1 cellular context compared by ENCODE assay signal in the genomic region with DNA sequence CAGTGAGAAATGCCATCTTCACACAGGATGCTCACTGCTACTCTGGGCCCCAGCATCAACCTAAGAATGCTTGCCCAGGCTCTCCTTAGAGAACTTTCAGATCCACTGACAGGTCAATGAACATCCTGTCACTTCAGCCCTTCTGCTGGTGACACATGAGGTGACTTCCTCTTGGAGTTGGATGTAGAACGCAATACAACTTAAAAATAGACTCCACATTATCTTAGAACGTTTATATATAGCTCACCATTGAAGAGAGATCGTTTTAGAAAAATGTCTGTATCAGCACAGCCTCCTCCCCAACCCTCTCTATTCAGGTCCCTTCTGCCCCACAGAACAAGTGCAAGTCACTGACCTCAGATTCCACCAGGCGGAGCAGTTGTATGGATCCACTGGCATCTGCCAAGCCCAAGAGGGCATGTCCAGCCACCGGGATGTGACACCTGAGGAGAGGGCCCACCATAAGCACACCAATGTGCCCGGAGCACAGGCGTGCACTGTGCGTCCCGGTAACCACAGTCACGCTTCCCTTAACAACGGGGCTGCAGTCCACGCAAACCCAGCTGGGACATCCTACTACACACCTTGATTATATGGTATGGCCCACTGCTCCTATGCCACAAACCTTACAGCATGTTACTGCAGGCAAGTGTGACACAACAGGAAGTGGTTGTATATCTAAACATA.
TF ChIP-seq lines count a peak whose summit lies in the region.

No MANE protein-coding gene starts in this region.

TF ChIP-seq in HCT116, 20 proteins besides CTCF, POLR2A, EP300 and RAD21:
- TF ChIP-seq, protein P1, sequence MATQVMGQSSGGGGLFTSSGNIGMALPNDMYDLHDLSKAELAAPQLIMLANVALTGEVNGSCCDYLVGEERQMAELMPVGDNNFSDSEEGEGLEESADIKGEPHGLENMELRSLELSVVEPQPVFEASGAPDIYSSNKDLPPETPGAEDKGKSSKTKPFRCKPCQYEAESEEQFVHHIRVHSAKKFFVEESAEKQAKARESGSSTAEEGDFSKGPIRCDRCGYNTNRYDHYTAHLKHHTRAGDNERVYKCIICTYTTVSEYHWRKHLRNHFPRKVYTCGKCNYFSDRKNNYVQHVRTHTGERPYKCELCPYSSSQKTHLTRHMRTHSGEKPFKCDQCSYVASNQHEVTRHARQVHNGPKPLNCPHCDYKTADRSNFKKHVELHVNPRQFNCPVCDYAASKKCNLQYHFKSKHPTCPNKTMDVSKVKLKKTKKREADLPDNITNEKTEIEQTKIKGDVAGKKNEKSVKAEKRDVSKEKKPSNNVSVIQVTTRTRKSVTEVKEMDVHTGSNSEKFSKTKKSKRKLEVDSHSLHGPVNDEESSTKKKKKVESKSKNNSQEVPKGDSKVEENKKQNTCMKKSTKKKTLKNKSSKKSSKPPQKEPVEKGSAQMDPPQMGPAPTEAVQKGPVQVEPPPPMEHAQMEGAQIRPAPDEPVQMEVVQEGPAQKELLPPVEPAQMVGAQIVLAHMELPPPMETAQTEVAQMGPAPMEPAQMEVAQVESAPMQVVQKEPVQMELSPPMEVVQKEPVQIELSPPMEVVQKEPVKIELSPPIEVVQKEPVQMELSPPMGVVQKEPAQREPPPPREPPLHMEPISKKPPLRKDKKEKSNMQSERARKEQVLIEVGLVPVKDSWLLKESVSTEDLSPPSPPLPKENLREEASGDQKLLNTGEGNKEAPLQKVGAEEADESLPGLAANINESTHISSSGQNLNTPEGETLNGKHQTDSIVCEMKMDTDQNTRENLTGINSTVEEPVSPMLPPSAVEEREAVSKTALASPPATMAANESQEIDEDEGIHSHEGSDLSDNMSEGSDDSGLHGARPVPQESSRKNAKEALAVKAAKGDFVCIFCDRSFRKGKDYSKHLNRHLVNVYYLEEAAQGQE (IDR thresholded peaks at IDR 0.05; ENCODE audit: low read depth) = no peak
- TF ChIP-seq ELF1 (IDR thresholded peaks at IDR 0.05; ENCODE audit: borderline replicate concordance, low read depth) = no peak
- no peak for TF ChIP-seq SIN3A (IDR thresholded peaks at IDR 0.05; ENCODE audit: low read depth)
- no peak for TF ChIP-seq ZNF274 (IDR thresholded peaks at IDR 0.05; ENCODE audit: low read depth, low read length)
- no peak for TF ChIP-seq EZH2 (IDR thresholded peaks at IDR 0.05)
- TF ChIP-seq YY1 (IDR thresholded peaks at IDR 0.05; ENCODE audit: extremely low read depth, insufficient replicate concordance, low read depth, low read length) = no peak
- TF ChIP-seq, protein P2, sequence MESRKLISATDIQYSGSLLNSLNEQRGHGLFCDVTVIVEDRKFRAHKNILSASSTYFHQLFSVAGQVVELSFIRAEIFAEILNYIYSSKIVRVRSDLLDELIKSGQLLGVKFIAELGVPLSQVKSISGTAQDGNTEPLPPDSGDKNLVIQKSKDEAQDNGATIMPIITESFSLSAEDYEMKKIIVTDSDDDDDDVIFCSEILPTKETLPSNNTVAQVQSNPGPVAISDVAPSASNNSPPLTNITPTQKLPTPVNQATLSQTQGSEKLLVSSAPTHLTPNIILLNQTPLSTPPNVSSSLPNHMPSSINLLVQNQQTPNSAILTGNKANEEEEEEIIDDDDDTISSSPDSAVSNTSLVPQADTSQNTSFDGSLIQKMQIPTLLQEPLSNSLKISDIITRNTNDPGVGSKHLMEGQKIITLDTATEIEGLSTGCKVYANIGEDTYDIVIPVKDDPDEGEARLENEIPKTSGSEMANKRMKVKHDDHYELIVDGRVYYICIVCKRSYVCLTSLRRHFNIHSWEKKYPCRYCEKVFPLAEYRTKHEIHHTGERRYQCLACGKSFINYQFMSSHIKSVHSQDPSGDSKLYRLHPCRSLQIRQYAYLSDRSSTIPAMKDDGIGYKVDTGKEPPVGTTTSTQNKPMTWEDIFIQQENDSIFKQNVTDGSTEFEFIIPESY (IDR thresholded peaks at IDR 0.05; ENCODE audit: extremely low read depth, insufficient replicate concordance, low read length) = no peak
